1 cellular context compared by ENCODE assay signal in the genomic region with DNA sequence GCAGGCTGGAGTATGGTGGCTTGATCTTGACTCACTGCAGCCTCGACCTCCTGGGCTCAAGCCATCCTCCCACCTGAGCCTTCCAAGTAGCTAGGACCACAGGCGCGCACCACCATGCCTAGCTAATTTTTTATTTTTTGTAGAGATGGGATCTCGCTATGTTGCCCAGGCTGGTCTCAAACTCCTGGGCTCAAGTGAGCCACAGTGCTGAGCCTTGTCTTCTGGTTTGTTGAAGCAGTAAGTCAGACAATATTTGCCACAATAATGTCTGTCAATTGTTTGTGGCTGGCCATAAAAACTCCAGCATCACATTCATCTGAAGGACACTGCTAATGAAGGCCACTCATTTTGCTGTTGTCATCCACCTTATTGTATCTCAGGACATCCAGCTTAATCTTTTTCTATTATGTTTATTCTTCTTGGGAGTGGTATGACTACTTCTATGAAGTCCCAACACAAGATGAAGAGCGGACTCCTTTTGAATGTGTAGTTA.
TF ChIP-seq lines count a peak whose summit lies in the region.

No MANE protein-coding gene starts in this region.

TF ChIP-seq in HepG2, 621 proteins besides CTCF, POLR2A, EP300 and RAD21 (continued from another document):
- TF ChIP-seq, protein P1, sequence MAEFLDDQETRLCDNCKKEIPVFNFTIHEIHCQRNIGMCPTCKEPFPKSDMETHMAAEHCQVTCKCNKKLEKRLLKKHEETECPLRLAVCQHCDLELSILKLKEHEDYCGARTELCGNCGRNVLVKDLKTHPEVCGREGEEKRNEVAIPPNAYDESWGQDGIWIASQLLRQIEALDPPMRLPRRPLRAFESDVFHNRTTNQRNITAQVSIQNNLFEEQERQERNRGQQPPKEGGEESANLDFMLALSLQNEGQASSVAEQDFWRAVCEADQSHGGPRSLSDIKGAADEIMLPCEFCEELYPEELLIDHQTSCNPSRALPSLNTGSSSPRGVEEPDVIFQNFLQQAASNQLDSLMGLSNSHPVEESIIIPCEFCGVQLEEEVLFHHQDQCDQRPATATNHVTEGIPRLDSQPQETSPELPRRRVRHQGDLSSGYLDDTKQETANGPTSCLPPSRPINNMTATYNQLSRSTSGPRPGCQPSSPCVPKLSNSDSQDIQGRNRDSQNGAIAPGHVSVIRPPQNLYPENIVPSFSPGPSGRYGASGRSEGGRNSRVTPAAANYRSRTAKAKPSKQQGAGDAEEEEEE (CRISPR knock-in tag; IDR thresholded peaks at IDR 0.05; ENCODE audit: borderline replicate concordance): no peak
- TF ChIP-seq FOXA3 (CRISPR knock-in tag; IDR thresholded peaks at IDR 0.05): no peak
- TF ChIP-seq HNF4G (IDR thresholded peaks at IDR 0.05; ENCODE audit: borderline replicate concordance, low read depth, low read length): no peak
- no peak for TF ChIP-seq HNF4G (CRISPR knock-in tag; IDR thresholded peaks at IDR 0.05; ENCODE audit: borderline replicate concordance, low read depth)
- no peak for TF ChIP-seq GATAD1 (CRISPR knock-in tag; IDR thresholded peaks at IDR 0.05)
- no peak for TF ChIP-seq SP2 (CRISPR knock-in tag; IDR thresholded peaks at IDR 0.05)
- TF ChIP-seq RARG (CRISPR knock-in tag; IDR thresholded peaks at IDR 0.05; ENCODE audit: low read depth): no peak
- TF ChIP-seq NR3C1 (CRISPR knock-in tag; IDR thresholded peaks at IDR 0.05): no peak
- no peak for TF ChIP-seq KAT8 (CRISPR knock-in tag; IDR thresholded peaks at IDR 0.05)
- no peak for TF ChIP-seq ARHGAP35 (CRISPR knock-in tag; IDR thresholded peaks at IDR 0.05; ENCODE audit: borderline replicate concordance)
- TF ChIP-seq STAT5B (CRISPR knock-in tag; IDR thresholded peaks at IDR 0.05): no peak
- TF ChIP-seq AGO2 (optimal IDR thresholded peaks at IDR 0.05; ENCODE audit: low read depth, low read length): peak; percentile 9
- TF ChIP-seq, protein P2, sequence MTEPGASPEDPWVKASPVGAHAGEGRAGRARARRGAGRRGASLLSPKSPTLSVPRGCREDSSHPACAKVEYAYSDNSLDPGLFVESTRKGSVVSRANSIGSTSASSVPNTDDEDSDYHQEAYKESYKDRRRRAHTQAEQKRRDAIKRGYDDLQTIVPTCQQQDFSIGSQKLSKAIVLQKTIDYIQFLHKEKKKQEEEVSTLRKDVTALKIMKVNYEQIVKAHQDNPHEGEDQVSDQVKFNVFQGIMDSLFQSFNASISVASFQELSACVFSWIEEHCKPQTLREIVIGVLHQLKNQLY (CRISPR knock-in tag; IDR thresholded peaks at IDR 0.05): no peak
- TF ChIP-seq HES4 (CRISPR knock-in tag; IDR thresholded peaks at IDR 0.05; ENCODE audit: borderline replicate concordance): no peak
- TF ChIP-seq, protein P3, sequence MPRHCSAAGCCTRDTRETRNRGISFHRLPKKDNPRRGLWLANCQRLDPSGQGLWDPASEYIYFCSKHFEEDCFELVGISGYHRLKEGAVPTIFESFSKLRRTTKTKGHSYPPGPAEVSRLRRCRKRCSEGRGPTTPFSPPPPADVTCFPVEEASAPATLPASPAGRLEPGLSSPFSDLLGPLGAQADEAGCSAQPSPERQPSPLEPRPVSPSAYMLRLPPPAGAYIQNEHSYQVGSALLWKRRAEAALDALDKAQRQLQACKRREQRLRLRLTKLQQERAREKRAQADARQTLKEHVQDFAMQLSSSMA (CRISPR knock-in tag; IDR thresholded peaks at IDR 0.05): no peak
- peak; percentile 92 for TF ChIP-seq RBM22 (optimal IDR thresholded peaks at IDR 0.05; ENCODE audit: low read length)
- peak; percentile 90 for TF ChIP-seq ZNF121 (CRISPR knock-in tag; IDR thresholded peaks at IDR 0.05)
- no peak for TF ChIP-seq EHMT2 (IDR thresholded peaks at IDR 0.05; ENCODE audit: borderline replicate concordance, low read depth, low read length)
- TF ChIP-seq ZNF484 (CRISPR knock-in tag; IDR thresholded peaks at IDR 0.05; ENCODE audit: borderline replicate concordance, low read depth): no peak
- TF ChIP-seq, protein P4, sequence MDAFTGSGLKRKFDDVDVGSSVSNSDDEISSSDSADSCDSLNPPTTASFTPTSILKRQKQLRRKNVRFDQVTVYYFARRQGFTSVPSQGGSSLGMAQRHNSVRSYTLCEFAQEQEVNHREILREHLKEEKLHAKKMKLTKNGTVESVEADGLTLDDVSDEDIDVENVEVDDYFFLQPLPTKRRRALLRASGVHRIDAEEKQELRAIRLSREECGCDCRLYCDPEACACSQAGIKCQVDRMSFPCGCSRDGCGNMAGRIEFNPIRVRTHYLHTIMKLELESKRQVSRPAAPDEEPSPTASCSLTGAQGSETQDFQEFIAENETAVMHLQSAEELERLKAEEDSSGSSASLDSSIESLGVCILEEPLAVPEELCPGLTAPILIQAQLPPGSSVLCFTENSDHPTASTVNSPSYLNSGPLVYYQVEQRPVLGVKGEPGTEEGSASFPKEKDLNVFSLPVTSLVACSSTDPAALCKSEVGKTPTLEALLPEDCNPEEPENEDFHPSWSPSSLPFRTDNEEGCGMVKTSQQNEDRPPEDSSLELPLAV (CRISPR knock-in tag; conservative IDR thresholded peaks at IDR 0.05; ENCODE audit: low read depth): no peak
- TF ChIP-seq, protein P5, sequence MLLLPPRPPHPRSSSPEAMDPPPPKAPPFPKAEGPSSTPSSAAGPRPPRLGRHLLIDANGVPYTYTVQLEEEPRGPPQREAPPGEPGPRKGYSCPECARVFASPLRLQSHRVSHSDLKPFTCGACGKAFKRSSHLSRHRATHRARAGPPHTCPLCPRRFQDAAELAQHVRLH (CRISPR knock-in tag; IDR thresholded peaks at IDR 0.05; ENCODE audit: borderline replicate concordance, low read depth): no peak
- TF ChIP-seq ZNF143 (CRISPR knock-in tag; IDR thresholded peaks at IDR 0.05): no peak
- TF ChIP-seq BRCA1 (CRISPR knock-in tag; IDR thresholded peaks at IDR 0.05): no peak
- TF ChIP-seq HDAC2 (CRISPR knock-in tag; IDR thresholded peaks at IDR 0.05): no peak
- no peak for TF ChIP-seq ZNF570 (CRISPR knock-in tag; IDR thresholded peaks at IDR 0.05; ENCODE audit: borderline replicate concordance)
- TF ChIP-seq ZSCAN29 (CRISPR knock-in tag; conservative IDR thresholded peaks at IDR 0.05): no peak
- TF ChIP-seq NFRKB (IDR thresholded peaks at IDR 0.05): no peak
- 0 out of 2 replicates have a peak, but pooled peaks have one; percentile 11 for TF ChIP-seq ZNF331 (CRISPR knock-in tag; IDR thresholded peaks at IDR 0.05)
- no peak for TF ChIP-seq ZSCAN30 (CRISPR knock-in tag; IDR thresholded peaks at IDR 0.05)
- TF ChIP-seq, protein P6, sequence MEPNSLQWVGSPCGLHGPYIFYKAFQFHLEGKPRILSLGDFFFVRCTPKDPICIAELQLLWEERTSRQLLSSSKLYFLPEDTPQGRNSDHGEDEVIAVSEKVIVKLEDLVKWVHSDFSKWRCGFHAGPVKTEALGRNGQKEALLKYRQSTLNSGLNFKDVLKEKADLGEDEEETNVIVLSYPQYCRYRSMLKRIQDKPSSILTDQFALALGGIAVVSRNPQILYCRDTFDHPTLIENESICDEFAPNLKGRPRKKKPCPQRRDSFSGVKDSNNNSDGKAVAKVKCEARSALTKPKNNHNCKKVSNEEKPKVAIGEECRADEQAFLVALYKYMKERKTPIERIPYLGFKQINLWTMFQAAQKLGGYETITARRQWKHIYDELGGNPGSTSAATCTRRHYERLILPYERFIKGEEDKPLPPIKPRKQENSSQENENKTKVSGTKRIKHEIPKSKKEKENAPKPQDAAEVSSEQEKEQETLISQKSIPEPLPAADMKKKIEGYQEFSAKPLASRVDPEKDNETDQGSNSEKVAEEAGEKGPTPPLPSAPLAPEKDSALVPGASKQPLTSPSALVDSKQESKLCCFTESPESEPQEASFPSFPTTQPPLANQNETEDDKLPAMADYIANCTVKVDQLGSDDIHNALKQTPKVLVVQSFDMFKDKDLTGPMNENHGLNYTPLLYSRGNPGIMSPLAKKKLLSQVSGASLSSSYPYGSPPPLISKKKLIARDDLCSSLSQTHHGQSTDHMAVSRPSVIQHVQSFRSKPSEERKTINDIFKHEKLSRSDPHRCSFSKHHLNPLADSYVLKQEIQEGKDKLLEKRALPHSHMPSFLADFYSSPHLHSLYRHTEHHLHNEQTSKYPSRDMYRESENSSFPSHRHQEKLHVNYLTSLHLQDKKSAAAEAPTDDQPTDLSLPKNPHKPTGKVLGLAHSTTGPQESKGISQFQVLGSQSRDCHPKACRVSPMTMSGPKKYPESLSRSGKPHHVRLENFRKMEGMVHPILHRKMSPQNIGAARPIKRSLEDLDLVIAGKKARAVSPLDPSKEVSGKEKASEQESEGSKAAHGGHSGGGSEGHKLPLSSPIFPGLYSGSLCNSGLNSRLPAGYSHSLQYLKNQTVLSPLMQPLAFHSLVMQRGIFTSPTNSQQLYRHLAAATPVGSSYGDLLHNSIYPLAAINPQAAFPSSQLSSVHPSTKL (CRISPR knock-in tag; IDR thresholded peaks at IDR 0.05): no peak
- no peak for TF ChIP-seq ZMAT3 (CRISPR knock-in tag; conservative IDR thresholded peaks at IDR 0.05)
- no peak for TF ChIP-seq ZSCAN12 (CRISPR knock-in tag; IDR thresholded peaks at IDR 0.05)
- TF ChIP-seq ZNF510 (CRISPR knock-in tag; IDR thresholded peaks at IDR 0.05; ENCODE audit: low read depth): no peak
- no peak for TF ChIP-seq ZMYM2 (CRISPR knock-in tag; IDR thresholded peaks at IDR 0.05)
